Comparison of ENCODE assay signal across 31 cellular contexts in genomic region chr4:169312690-169313422, GRCh38.
"Had no signal": no experiment of that assay in that cellular context is flagged by ENCODE, and none has a peak within 500 bp of the region (broad histone marks: within the 10 kb centered on the region; RNA-seq: fewer than 3 reads in every experiment).

No MANE protein-coding gene starts in this region.

- H3K4me3 ChIP-seq: body of pancreas, dorsolateral prefrontal cortex, pancreas, prostate gland, sigmoid colon, smooth muscle cell, upper lobe of right lung had no signal

- ATAC-seq: body of pancreas; stimulated activated memory B cell treated with anti-CD40 and anti-IgM and Interleukin-4, amounts not matched to agents 10 μg/mL and 1 μg/mL and 100 μg/mL, for 72 hours; stimulated activated naive CD8-positive, alpha-beta T cell treated with anti-CD3 and anti-CD28 coated beads, Interleukin-15, amount 100 ng/mL, for 72 hours had no signal

- H3K36me3 ChIP-seq: neutrophil, pancreas, prostate gland, sigmoid colon, upper lobe of right lung had no signal

- H3K4me1 ChIP-seq: prostate gland had no signal

- H3K4me2 ChIP-seq: smooth muscle cell had no signal

- FAIRE-seq: colon, pancreas had no signal

- H3K27me3 ChIP-seq: body of pancreas, dorsolateral prefrontal cortex, neutrophil, pancreas, sigmoid colon, upper lobe of right lung had no signal

- DNase-seq: activated CD4-positive, alpha-beta T cell treated with anti-CD3 and anti-CD28 coated beads for 4 hours; activated CD4-positive, alpha-beta T cell treated with anti-CD3 and anti-CD28 coated beads, Interleukin-2, amount 50 U/mL, for 4 hours; activated effector memory CD4-positive, alpha-beta T cell treated with Interleukin-2 at 50 U/mL for 16 hours; activated naive CD4-positive, alpha-beta T cell treated with Interleukin-2 at 50 U/mL for 16 hours; activated T-cell treated with anti-CD3 and anti-CD28 coated beads for 4 hours; aorta; body of pancreas; dorsolateral prefrontal cortex; effector memory CD4-positive, alpha-beta T cell; erythroblast; foreskin fibroblast; head of caudate nucleus; hypothalamus; left ventricle myocardium superior; naive B cell; nephron progenitor cell; pancreas; retina; sigmoid colon; stimulated activated CD4-positive, alpha-beta T cell treated with anti-CD3 and anti-CD28 coated beads, Interleukin-1b, Interleukin-23, amount 100 ng/mL, for 48 hours; stimulated activated CD4-positive, alpha-beta T cell treated with anti-CD3 and anti-CD28 coated beads, Interleukin-4, amount 100 ng/mL, for 4 hours; stimulated activated CD8-positive, alpha-beta memory T cell treated with anti-CD3 and anti-CD28 coated beads, Interleukin-4, amount 100 ng/mL, for 48 hours; stimulated activated naive CD8-positive, alpha-beta T cell treated with anti-CD3 and anti-CD28 coated beads, Interleukin-15, amount 100 ng/mL, for 72 hours; substantia nigra; T-helper 1 cell; upper lobe of right lung had no signal

- H3K9me3 ChIP-seq: body of pancreas, neutrophil, pancreas, prostate gland, sigmoid colon, upper lobe of right lung had no signal

- H3K27ac ChIP-seq: body of pancreas, dorsolateral prefrontal cortex, neutrophil, pancreas, sigmoid colon, upper lobe of right lung had no signal
